In genomic region chr18:23934863-23935262, GRCh38 we compare ENCODE assay signal across 17 cellular contexts.
"Had no signal": no experiment of that assay in that cellular context is flagged by ENCODE, and none has a peak within 500 bp of the region (broad histone marks: within the 10 kb centered on the region; RNA-seq: fewer than 3 reads in every experiment).

No MANE protein-coding gene starts in this region.

- H3K4me3 ChIP-seq: dorsolateral prefrontal cortex, heart left ventricle, psoas muscle, right lobe of liver, suprapubic skin, thyroid gland had no signal

- H3K36me3 Mint-ChIP-seq: naive thymus-derived CD8-positive, alpha-beta T cell; stimulated activated effector memory CD8-positive, alpha-beta T cell treated with anti-CD3 and anti-CD28 coated beads, Interleukin-12 subunit alpha, Interleukin-12 subunit beta, amount 100 ng/mL, for 72 hours; type B pancreatic cell had no signal

- H3K27ac ChIP-seq: dorsolateral prefrontal cortex, heart left ventricle, neutrophil, psoas muscle, right lobe of liver, suprapubic skin, thyroid gland had no signal

- H3K36me3 ChIP-seq: neutrophil, right lobe of liver, thyroid gland had no signal

- H3K9me3 ChIP-seq: heart left ventricle, neutrophil, psoas muscle, right lobe of liver, suprapubic skin, thyroid gland had no signal

- H3K4me1 ChIP-seq: psoas muscle, thyroid gland had no signal

- H3K27me3 ChIP-seq: dorsolateral prefrontal cortex, heart left ventricle, neutrophil, right lobe of liver, suprapubic skin, thyroid gland had no signal

- H3K27ac Mint-ChIP-seq: stimulated activated effector memory CD8-positive, alpha-beta T cell treated with anti-CD3 and anti-CD28 coated beads, Interleukin-12 subunit alpha, Interleukin-12 subunit beta, amount 100 ng/mL, for 72 hours; type B pancreatic cell had no signal

- H3K9me3 Mint-ChIP-seq: naive thymus-derived CD8-positive, alpha-beta T cell; stimulated activated effector memory CD8-positive, alpha-beta T cell treated with anti-CD3 and anti-CD28 coated beads, Interleukin-12 subunit alpha, Interleukin-12 subunit beta, amount 100 ng/mL, for 72 hours; type B pancreatic cell had no signal

- DNase-seq: dorsolateral prefrontal cortex; effector CD8-positive, alpha-beta T cell; heart left ventricle; hippocampal formation; kidney glomerular epithelial cell; naive thymus-derived CD8-positive, alpha-beta T cell; psoas muscle; retina; right lobe of liver; stimulated activated CD4-positive, alpha-beta T cell treated with anti-CD3 and anti-CD28 coated beads, Interleukin-4, amount 100 ng/mL, for 1 hour; stimulated activated CD8-positive, alpha-beta memory T cell treated with anti-CD3 and anti-CD28 coated beads, Interleukin-4, amount 100 ng/mL, for 48 hours; stimulated activated naive CD8-positive, alpha-beta T cell treated with anti-CD3 and anti-CD28 coated beads, Interleukin-15, Interleukin-2, amounts not matched to agents 100 U/mL and 50 U/mL, for 24 hours; thyroid gland had no signal

- H3K4me3 Mint-ChIP-seq: stimulated activated effector memory CD8-positive, alpha-beta T cell treated with anti-CD3 and anti-CD28 coated beads, Interleukin-12 subunit alpha, Interleukin-12 subunit beta, amount 100 ng/mL, for 72 hours; type B pancreatic cell had no signal

- H3K27me3 Mint-ChIP-seq: naive thymus-derived CD8-positive, alpha-beta T cell had no signal
